In genomic region chr1:206556047-206556747, GRCh38 we compare ENCODE assay signal across 1 cellular context.
TF ChIP-seq lines count a peak whose summit lies in the region.

No MANE protein-coding gene starts in this region.

TF ChIP-seq in HepG2, 621 proteins besides CTCF, POLR2A, EP300 and RAD21 (continued from another document and continues in another):
- TF ChIP-seq, protein P1, sequence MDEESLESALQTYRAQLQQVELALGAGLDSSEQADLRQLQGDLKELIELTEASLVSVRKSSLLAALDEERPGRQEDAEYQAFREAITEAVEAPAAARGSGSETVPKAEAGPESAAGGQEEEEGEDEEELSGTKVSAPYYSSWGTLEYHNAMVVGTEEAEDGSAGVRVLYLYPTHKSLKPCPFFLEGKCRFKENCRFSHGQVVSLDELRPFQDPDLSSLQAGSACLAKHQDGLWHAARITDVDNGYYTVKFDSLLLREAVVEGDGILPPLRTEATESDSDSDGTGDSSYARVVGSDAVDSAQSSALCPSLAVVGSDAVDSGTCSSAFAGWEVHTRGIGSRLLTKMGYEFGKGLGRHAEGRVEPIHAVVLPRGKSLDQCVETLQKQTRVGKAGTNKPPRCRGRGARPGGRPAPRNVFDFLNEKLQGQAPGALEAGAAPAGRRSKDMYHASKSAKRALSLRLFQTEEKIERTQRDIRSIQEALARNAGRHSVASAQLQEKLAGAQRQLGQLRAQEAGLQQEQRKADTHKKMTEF (CRISPR knock-in tag; IDR thresholded peaks at IDR 0.05), result peak; percentile 28; the same call in 1 of the 2 replicates
- TF ChIP-seq ZNF674 (CRISPR knock-in tag; IDR thresholded peaks at IDR 0.05; ENCODE audit: low read depth), result no peak
- peak; percentile 64 for TF ChIP-seq SAP130 (CRISPR knock-in tag; IDR thresholded peaks at IDR 0.05; ENCODE audit: low read depth)
- no peak for TF ChIP-seq ZBTB49 (CRISPR knock-in tag; IDR thresholded peaks at IDR 0.05; ENCODE audit: borderline replicate concordance)
- TF ChIP-seq TGIF2 (CRISPR knock-in tag; IDR thresholded peaks at IDR 0.05), result no peak
- no peak for TF ChIP-seq CENPT (CRISPR knock-in tag; IDR thresholded peaks at IDR 0.05; ENCODE audit: low read depth)
- no peak for TF ChIP-seq CBX1 (IDR thresholded peaks at IDR 0.05; ENCODE audit: low read depth)
- no peak for TF ChIP-seq KDM2A (CRISPR knock-in tag; IDR thresholded peaks at IDR 0.05; ENCODE audit: borderline replicate concordance, low read depth)
- TF ChIP-seq MATR3 (CRISPR knock-in tag; IDR thresholded peaks at IDR 0.05), result no peak
- no peak for TF ChIP-seq GATA4 (IDR thresholded peaks at IDR 0.05; ENCODE audit: borderline replicate concordance, low read depth)
- TF ChIP-seq CREB1 (IDR thresholded peaks at IDR 0.05), result no peak
- TF ChIP-seq CREB1 (CRISPR knock-in tag; IDR thresholded peaks at IDR 0.05), result 0 out of 2 replicates have a peak, but pooled peaks have one; percentile 24
- no peak for TF ChIP-seq EED (CRISPR knock-in tag; IDR thresholded peaks at IDR 0.05)
- TF ChIP-seq JUND (CRISPR knock-in tag; IDR thresholded peaks at IDR 0.05), result 0 out of 2 replicates have a peak, but pooled peaks have one; percentile 4
- peak; percentile 27; the same call in 1 of the 2 replicates for TF ChIP-seq FOXK1 (CRISPR knock-in tag; IDR thresholded peaks at IDR 0.05; ENCODE audit: borderline replicate concordance, low read depth)
- no peak for TF ChIP-seq REXO4 (CRISPR knock-in tag; IDR thresholded peaks at IDR 0.05; ENCODE audit: borderline replicate concordance)
- no peak for TF ChIP-seq PCBP1 (IDR thresholded peaks at IDR 0.05; ENCODE audit: borderline replicate concordance, low read depth, low read length)
- TF ChIP-seq ZNF34 (CRISPR knock-in tag; IDR thresholded peaks at IDR 0.05; ENCODE audit: borderline replicate concordance), result no peak
- TF ChIP-seq, protein P2, sequence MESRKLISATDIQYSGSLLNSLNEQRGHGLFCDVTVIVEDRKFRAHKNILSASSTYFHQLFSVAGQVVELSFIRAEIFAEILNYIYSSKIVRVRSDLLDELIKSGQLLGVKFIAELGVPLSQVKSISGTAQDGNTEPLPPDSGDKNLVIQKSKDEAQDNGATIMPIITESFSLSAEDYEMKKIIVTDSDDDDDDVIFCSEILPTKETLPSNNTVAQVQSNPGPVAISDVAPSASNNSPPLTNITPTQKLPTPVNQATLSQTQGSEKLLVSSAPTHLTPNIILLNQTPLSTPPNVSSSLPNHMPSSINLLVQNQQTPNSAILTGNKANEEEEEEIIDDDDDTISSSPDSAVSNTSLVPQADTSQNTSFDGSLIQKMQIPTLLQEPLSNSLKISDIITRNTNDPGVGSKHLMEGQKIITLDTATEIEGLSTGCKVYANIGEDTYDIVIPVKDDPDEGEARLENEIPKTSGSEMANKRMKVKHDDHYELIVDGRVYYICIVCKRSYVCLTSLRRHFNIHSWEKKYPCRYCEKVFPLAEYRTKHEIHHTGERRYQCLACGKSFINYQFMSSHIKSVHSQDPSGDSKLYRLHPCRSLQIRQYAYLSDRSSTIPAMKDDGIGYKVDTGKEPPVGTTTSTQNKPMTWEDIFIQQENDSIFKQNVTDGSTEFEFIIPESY (CRISPR knock-in tag; IDR thresholded peaks at IDR 0.05), result no peak
- no peak for TF ChIP-seq STAT6 (CRISPR knock-in tag; IDR thresholded peaks at IDR 0.05; ENCODE audit: borderline replicate concordance)
- TF ChIP-seq POLR2G (IDR thresholded peaks at IDR 0.05; ENCODE audit: low read depth, low read length), result no peak
- TF ChIP-seq ZBTB8A (CRISPR knock-in tag; IDR thresholded peaks at IDR 0.05; ENCODE audit: borderline replicate concordance, low read depth), result no peak
- TF ChIP-seq, protein P3, sequence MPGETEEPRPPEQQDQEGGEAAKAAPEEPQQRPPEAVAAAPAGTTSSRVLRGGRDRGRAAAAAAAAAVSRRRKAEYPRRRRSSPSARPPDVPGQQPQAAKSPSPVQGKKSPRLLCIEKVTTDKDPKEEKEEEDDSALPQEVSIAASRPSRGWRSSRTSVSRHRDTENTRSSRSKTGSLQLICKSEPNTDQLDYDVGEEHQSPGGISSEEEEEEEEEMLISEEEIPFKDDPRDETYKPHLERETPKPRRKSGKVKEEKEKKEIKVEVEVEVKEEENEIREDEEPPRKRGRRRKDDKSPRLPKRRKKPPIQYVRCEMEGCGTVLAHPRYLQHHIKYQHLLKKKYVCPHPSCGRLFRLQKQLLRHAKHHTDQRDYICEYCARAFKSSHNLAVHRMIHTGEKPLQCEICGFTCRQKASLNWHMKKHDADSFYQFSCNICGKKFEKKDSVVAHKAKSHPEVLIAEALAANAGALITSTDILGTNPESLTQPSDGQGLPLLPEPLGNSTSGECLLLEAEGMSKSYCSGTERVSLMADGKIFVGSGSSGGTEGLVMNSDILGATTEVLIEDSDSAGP (CRISPR knock-in tag; IDR thresholded peaks at IDR 0.05; ENCODE audit: borderline replicate concordance), result no peak
- TF ChIP-seq, protein P4, sequence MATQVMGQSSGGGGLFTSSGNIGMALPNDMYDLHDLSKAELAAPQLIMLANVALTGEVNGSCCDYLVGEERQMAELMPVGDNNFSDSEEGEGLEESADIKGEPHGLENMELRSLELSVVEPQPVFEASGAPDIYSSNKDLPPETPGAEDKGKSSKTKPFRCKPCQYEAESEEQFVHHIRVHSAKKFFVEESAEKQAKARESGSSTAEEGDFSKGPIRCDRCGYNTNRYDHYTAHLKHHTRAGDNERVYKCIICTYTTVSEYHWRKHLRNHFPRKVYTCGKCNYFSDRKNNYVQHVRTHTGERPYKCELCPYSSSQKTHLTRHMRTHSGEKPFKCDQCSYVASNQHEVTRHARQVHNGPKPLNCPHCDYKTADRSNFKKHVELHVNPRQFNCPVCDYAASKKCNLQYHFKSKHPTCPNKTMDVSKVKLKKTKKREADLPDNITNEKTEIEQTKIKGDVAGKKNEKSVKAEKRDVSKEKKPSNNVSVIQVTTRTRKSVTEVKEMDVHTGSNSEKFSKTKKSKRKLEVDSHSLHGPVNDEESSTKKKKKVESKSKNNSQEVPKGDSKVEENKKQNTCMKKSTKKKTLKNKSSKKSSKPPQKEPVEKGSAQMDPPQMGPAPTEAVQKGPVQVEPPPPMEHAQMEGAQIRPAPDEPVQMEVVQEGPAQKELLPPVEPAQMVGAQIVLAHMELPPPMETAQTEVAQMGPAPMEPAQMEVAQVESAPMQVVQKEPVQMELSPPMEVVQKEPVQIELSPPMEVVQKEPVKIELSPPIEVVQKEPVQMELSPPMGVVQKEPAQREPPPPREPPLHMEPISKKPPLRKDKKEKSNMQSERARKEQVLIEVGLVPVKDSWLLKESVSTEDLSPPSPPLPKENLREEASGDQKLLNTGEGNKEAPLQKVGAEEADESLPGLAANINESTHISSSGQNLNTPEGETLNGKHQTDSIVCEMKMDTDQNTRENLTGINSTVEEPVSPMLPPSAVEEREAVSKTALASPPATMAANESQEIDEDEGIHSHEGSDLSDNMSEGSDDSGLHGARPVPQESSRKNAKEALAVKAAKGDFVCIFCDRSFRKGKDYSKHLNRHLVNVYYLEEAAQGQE (IDR thresholded peaks at IDR 0.05; ENCODE audit: borderline replicate concordance in 1 of 2, low read depth in 1 of 2, low read length in 2 of 2), result peak in 1 of 2 experiments; percentile 11; a peak in 1 of 4 replicates
- TF ChIP-seq ZNF607 (CRISPR knock-in tag; IDR thresholded peaks at IDR 0.05; ENCODE audit: borderline replicate concordance), result 0 out of 2 replicates have a peak, but pooled peaks have one; percentile 44
- no peak for TF ChIP-seq ZNF331 (CRISPR knock-in tag; IDR thresholded peaks at IDR 0.05)
- TF ChIP-seq MXI1 (IDR thresholded peaks at IDR 0.05; ENCODE audit: borderline replicate concordance, low read depth, low read length), result peak; percentile 53; the same call in 1 of the 3 replicates
- TF ChIP-seq, protein P5, sequence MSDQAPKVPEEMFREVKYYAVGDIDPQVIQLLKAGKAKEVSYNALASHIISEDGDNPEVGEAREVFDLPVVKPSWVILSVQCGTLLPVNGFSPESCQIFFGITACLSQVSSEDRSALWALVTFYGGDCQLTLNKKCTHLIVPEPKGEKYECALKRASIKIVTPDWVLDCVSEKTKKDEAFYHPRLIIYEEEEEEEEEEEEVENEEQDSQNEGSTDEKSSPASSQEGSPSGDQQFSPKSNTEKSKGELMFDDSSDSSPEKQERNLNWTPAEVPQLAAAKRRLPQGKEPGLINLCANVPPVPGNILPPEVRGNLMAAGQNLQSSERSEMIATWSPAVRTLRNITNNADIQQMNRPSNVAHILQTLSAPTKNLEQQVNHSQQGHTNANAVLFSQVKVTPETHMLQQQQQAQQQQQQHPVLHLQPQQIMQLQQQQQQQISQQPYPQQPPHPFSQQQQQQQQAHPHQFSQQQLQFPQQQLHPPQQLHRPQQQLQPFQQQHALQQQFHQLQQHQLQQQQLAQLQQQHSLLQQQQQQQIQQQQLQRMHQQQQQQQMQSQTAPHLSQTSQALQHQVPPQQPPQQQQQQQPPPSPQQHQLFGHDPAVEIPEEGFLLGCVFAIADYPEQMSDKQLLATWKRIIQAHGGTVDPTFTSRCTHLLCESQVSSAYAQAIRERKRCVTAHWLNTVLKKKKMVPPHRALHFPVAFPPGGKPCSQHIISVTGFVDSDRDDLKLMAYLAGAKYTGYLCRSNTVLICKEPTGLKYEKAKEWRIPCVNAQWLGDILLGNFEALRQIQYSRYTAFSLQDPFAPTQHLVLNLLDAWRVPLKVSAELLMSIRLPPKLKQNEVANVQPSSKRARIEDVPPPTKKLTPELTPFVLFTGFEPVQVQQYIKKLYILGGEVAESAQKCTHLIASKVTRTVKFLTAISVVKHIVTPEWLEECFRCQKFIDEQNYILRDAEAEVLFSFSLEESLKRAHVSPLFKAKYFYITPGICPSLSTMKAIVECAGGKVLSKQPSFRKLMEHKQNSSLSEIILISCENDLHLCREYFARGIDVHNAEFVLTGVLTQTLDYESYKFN (CRISPR knock-in tag; conservative IDR thresholded peaks at IDR 0.05), result peak; percentile 50
- no peak for TF ChIP-seq AFF4 (CRISPR knock-in tag; IDR thresholded peaks at IDR 0.05)
- TF ChIP-seq, protein P6, sequence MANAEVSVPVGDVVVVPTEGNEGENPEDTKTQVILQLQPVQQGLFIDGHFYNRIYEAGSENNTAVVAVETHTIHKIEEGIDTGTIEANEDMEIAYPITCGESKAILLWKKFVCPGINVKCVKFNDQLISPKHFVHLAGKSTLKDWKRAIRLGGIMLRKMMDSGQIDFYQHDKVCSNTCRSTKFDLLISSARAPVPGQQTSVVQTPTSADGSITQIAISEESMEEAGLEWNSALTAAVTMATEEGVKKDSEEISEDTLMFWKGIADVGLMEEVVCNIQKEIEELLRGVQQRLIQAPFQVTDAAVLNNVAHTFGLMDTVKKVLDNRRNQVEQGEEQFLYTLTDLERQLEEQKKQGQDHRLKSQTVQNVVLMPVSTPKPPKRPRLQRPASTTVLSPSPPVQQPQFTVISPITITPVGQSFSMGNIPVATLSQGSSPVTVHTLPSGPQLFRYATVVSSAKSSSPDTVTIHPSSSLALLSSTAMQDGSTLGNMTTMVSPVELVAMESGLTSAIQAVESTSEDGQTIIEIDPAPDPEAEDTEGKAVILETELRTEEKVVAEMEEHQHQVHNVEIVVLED (CRISPR knock-in tag; IDR thresholded peaks at IDR 0.05; ENCODE audit: borderline replicate concordance), result no peak
